Comparison of ENCODE assay signal across 7 cellular contexts in the genomic region with DNA sequence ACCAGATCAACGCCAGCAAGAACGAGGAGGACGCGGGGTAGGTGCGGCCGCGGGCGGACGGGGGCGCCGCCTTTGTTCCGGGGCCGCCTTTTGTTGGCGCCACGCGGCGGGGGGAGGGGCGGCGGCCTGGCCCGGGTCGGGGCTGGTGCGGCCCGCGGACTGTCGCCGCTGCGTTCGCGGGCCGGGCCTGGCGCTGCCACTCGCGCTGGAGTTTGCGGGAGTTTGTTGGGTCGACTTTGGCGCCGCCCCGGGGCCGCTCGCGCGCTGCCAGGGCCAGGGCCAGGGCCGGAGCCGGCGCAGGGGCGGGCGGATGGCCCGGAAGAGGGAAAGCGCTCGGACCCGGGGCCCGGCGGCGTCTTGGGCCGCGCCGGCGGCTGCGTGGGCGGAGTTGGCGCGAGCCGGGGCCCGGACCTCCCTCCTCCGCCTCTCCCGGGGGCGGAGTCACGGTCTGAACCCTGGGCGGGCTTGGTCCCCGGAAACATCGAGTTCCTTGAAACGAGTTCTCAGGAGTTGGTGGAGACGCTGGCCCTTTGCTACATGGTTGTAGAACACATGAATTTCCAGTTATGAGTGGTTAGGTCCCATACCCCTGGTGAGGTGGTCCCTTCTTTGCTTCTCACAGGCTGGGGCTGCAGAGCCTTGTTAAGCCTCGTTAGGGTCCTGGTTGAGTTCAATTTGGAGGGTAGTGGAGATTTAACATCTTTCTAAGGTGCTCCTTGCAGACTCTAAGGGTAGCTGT. TPM values are rescaled to one million over a fixed set of nuclear protein-coding genes. Genes with fewer than 3 reads are reported as not detected.
DNase-seq lines count a peak whose midpoint lies in the region; TF ChIP-seq lines count a peak whose summit lies in the region.

No MANE protein-coding gene starts in this region.

- H3K9ac ChIP-seq in MM.1S (ENCODE audit: low read length), result peak overlapping the region; percentile 89

- peak overlapping the region; percentile 72; the same call in 1 of the 2 replicates for H3K27ac ChIP-seq in MM.1S (ENCODE audit: low read length)
- H3K27ac ChIP-seq in WERI-Rb-1, result peak overlapping the region; percentile 91
- H3K27ac ChIP-seq in breast epithelium, result peak overlapping the region; percentile 89 to 92

- peak overlapping the region; percentile 95 for H3K4me3 ChIP-seq in GM12875 (ENCODE audit: low read depth, low read length)
- H3K4me3 ChIP-seq in HAP-1, result peak overlapping the region; percentile 61
- peak overlapping the region; percentile 89 for H3K4me3 ChIP-seq in MM.1S (ENCODE audit: low read length)
- H3K4me3 ChIP-seq in WERI-Rb-1 (ENCODE audit: low read depth, low read length), result peak overlapping the region; percentile 81
- peak overlapping the region; percentile 88 to 99 (median 94) for H3K4me3 ChIP-seq in breast epithelium

- H3K4me1 ChIP-seq in HAP-1, result peaks cover 7% of the 10 kb centered on the region
- peaks cover 13% of the 10 kb centered on the region for H3K4me1 ChIP-seq in MM.1S (ENCODE audit: low read length)
- H3K4me1 ChIP-seq in breast epithelium, result peaks cover 11 to 17% of the 10 kb centered on the region in 2 donors

- TF ChIP-seq CTCF in GM12875 (IDR thresholded peaks at IDR 0.05; ENCODE audit: borderline replicate concordance, insufficient read depth, low read depth, low read length) (no peak), MM.1S (IDR thresholded peaks at IDR 0.05; ENCODE audit: low read length) (no peak), WERI-Rb-1 (IDR thresholded peaks at IDR 0.05; ENCODE audit: low read depth, low read length) (no peak), breast epithelium (IDR thresholded peaks at IDR 0.05) (no peak)

- peak; percentile 55 to 85 for DNase-seq in HAP-1 (ENCODE audit: low spot score in 2 of 2)
- peak; percentile 72 for DNase-seq in MM.1S
- DNase-seq in WERI-Rb-1, result peak; percentile 47
- peak; percentile 63 to 74 for DNase-seq in breast epithelium (ENCODE audit: low spot score in 2 of 2)
- DNase-seq in inferior parietal cortex (ENCODE audit: extremely low spot score), result peak; percentile 38
- peak; percentile 58 to 74 for DNase-seq in stimulated activated CD4-positive, alpha-beta T cell treated with anti-CD3 and anti-CD28 coated beads, Interleukin-12 subunit alpha, Interleukin-12 subunit beta, amount 100 ng/mL, for 24 hours (ENCODE audit: low read depth in 2 of 2)

- no peaks in the 10 kb centered on the region for H3K9me2 ChIP-seq in MM.1S (replicated peaks; ENCODE audit: insufficient read depth, low read length)

- H3K9me3 ChIP-seq in HAP-1 (no peaks in the 10 kb centered on the region), MM.1S (replicated peaks; ENCODE audit: insufficient read depth, low read length) (no peaks in the 10 kb centered on the region), WERI-Rb-1 (ENCODE audit: severe bottlenecking) (no peaks in the 10 kb centered on the region), breast epithelium (no peaks in the 10 kb centered on the region)

- in situ Hi-C loops in HAP-1 (cut with MboI; ENCODE audit: low sequenced_read_pairs), result no loop called here

- intact Hi-C loops in breast epithelium (cut with DNase I; ENCODE audit: low total_unique reads), result no loop called here

- peak overlapping the region; percentile 94 for H3K4me2 ChIP-seq in MM.1S (ENCODE audit: low read depth, low read length)

- peaks cover 61% of the 10 kb centered on the region for H3K79me2 ChIP-seq in MM.1S (ENCODE audit: low read length)

- TF ChIP-seq POLR2A in breast epithelium (IDR thresholded peaks at IDR 0.05), result no peak

- H3K27me3 ChIP-seq in HAP-1 (ENCODE audit: low read depth), result no peaks in the 10 kb centered on the region
- no peaks in the 10 kb centered on the region for H3K27me3 ChIP-seq in MM.1S (replicated peaks; ENCODE audit: insufficient read depth, low read length)
- H3K27me3 ChIP-seq in WERI-Rb-1 (ENCODE audit: insufficient read depth, low read depth, severe bottlenecking), result no peaks in the 10 kb centered on the region
- H3K27me3 ChIP-seq in breast epithelium, result no peaks in the 10 kb centered on the region

- H3F3A ChIP-seq in MM.1S (ENCODE audit: insufficient read depth, low read length), result peaks cover 25% of the 10 kb centered on the region

- H4K20me1 ChIP-seq in MM.1S (ENCODE audit: insufficient read depth, low read length), result peaks cover 48% of the 10 kb centered on the region

- H2AFZ ChIP-seq in MM.1S (ENCODE audit: low read length), result no peak overlapping the region

- H3K36me3 ChIP-seq in HAP-1 (replicated peaks), result peaks cover 57% of the 10 kb centered on the region
- H3K36me3 ChIP-seq in MM.1S (replicated peaks; ENCODE audit: insufficient read depth, low read length), result peaks cover 35% of the 10 kb centered on the region
- H3K36me3 ChIP-seq in WERI-Rb-1, result peaks cover 50% of the 10 kb centered on the region
- H3K36me3 ChIP-seq in breast epithelium, result peaks cover 11% of the 10 kb centered on the region

RNA-seq across cellular contexts. Expression of gene HNRNPAB, which starts 0.8 kb away (rescaled TPM):
- total RNA-seq in breast epithelium, result 10 to 100 TPM; 56.3 to 90.5 (median 68.9) TPM

RNA-seq across cellular contexts. Expression of gene GMCL2, which starts 18.0 kb away (rescaled TPM):
- not detected for total RNA-seq in breast epithelium

RNA-seq across cellular contexts. Expression of gene PHYKPL, which starts 27.4 kb away (rescaled TPM):
- 10 to 100 TPM; 63.4 to 94.1 (median 77.7) TPM for total RNA-seq in breast epithelium

RNA-seq across cellular contexts. Expression of gene NHP2, which starts 51.5 kb away (rescaled TPM):
- total RNA-seq in breast epithelium, result 100 to 1,000 TPM; 148 to 256 (median 220) TPM

Comparison
In these comparisons a context has a peak if more than half of its experiments do, and no peak if none do; other contexts are left out.
1. Peak in every context shown above with its lines: DNase-seq, H3K4me3 ChIP-seq and H3K27ac ChIP-seq.